In the genomic region with DNA sequence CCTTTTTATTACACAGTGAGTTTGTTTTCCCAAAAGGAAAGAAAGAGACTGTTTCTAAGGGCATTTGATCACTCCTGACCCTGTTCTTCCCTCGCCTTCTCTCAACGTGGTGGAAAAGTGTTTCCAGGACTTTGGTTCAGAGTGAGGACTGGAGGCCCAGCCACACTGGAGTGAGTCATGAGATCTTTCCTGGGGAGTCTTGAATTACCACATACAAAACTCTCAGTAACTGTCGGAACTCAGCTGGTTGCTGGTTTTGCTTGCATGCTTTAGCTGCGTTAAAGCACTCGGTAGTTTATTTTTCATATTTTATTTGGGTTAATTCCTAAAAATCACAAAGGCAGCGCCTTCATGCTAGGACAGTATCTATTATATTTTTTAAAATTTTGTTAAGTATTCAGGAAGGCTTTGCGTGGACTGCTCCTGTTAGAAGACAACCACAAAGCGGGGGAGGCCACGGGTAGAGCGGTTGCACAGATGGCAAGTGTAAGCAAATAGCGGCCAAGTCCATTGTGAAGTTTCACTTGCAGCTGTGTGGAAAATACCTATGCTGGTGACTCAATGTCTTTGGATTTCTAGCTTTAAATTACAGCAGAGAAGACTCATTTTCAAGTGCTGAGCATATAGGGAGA, we compare ENCODE assay signal across 9 cellular contexts.
DNase-seq lines count a peak whose midpoint lies in the region; ATAC-seq and TF ChIP-seq lines count a peak whose summit lies in the region.
"Had no signal": no experiment of that assay in that cellular context is flagged by ENCODE, and none has a peak within 500 bp of the region (broad histone marks: within the 10 kb centered on the region; RNA-seq: fewer than 3 reads in every experiment).

No MANE protein-coding gene starts in this region.

- peak overlapping the region; percentile 67 for H3K27ac ChIP-seq in skeletal muscle tissue (ENCODE audit: low read depth, low read length)

- no peak for ATAC-seq in GM21423 (IDR thresholded peaks at IDR 0.05; ENCODE audit: unreplicated experiment)
- no peak for ATAC-seq in effector memory CD8-positive, alpha-beta T cell (replicated peaks)

- CTCF ChIA-PET in GM10248 (lab: Yijun Ruan, JAX): interaction anchor here (1.0 to 2.3 kb wide), 7 partner anchors 8 to 114 kb away, joined by 3 to 13 read pairs (median 4); no protein-coding TSS in a partner anchor

- no peaks in the 10 kb centered on the region for H3K27me3 Mint-ChIP-seq in effector memory CD8-positive, alpha-beta T cell

- H3K36me3 ChIP-seq in skeletal muscle tissue (ENCODE audit: control insufficient read depth in 3 of 3, insufficient read depth in 3 of 3, low read length in 3 of 3): no peaks in the 10 kb centered on the region
- H3K36me3 ChIP-seq: HAP-1 had no signal

- no peak overlapping the region for H3K4me3 Mint-ChIP-seq in effector memory CD8-positive, alpha-beta T cell

- peak overlapping the region; percentile 11 to 46 (median 25) for H3K9ac ChIP-seq in skeletal muscle tissue (ENCODE audit: low read depth in 1 of 3, low read length in 3 of 3)

- peak; percentile 31 for DNase-seq in GM10248 (ENCODE audit: extremely low spot score)
- peak; percentile 84 to 91 for DNase-seq in foreskin fibroblast
- DNase-seq in stimulated activated CD4-positive, alpha-beta T cell treated with anti-CD3 and anti-CD28 coated beads, Interleukin-4, amount 100 ng/mL, for 24 hours: no peak
- no peak for DNase-seq in NCI-H1048 (lab: John Stamatoyannopoulos, UW)
- DNase-seq in effector memory CD8-positive, alpha-beta T cell: no peak

- no peaks in the 10 kb centered on the region for H3K27me3 ChIP-seq in skeletal muscle tissue (ENCODE audit: control insufficient read depth in 3 of 3, insufficient read depth in 3 of 3, low read length in 3 of 3)

- TF ChIP-seq CTCF in GM10248 (IDR thresholded peaks at IDR 0.05; ENCODE audit: control extremely low read depth, extremely low read depth, low read depth, missing control alignments): no peak
- TF ChIP-seq CTCF in foreskin fibroblast (IDR thresholded peaks at IDR 0.05; ENCODE audit: low read depth, low read length): no peak

- H3K9me3 Mint-ChIP-seq in effector memory CD8-positive, alpha-beta T cell: no peaks in the 10 kb centered on the region

- no peaks in the 10 kb centered on the region for H3K9me3 ChIP-seq in skeletal muscle tissue (ENCODE audit: control insufficient read depth in 3 of 3, low read length in 3 of 3)
- H3K9me3 ChIP-seq: HAP-1 had no signal

- no peaks in the 10 kb centered on the region for H3K4me1 Mint-ChIP-seq in effector memory CD8-positive, alpha-beta T cell (ENCODE audit: low read depth in 2 of 2)

- H3K4me3 ChIP-seq in foreskin fibroblast (ENCODE audit: low read depth in 1 of 2, low read length in 2 of 2) (peak overlapping the region; percentile 18 to 44), skeletal muscle tissue (ENCODE audit: low read length in 3 of 3) (peak overlapping the region in 2 of 3 donors; percentile 12 to 62)
- H3K4me3 ChIP-seq: HAP-1 had no signal

- peaks cover 20 to 30% (median 30%) of the 10 kb centered on the region in 3 donors for H3K4me1 ChIP-seq in skeletal muscle tissue (ENCODE audit: control insufficient read depth in 3 of 3, insufficient read depth in 3 of 3, low read length in 3 of 3)

- peaks cover 4% of the 10 kb centered on the region for H3K36me3 Mint-ChIP-seq in effector memory CD8-positive, alpha-beta T cell (ENCODE audit: insufficient read depth)

- H3K27ac Mint-ChIP-seq in effector memory CD8-positive, alpha-beta T cell: no peak overlapping the region

- POLR2A ChIA-PET in GM10248 (lab: Yijun Ruan, JAX): no interaction called here

TF ChIP-seq in PFSK-1, 5 proteins besides CTCF, POLR2A, EP300 and RAD21:
- TF ChIP-seq REST (IDR thresholded peaks at IDR 0.05; ENCODE audit: insufficient read depth in 1 of 2, low read depth in 2 of 2, low read length in 2 of 2) (no peak), FOXP2 (optimal IDR thresholded peaks at IDR 0.05; ENCODE audit: borderline replicate concordance, extremely low read depth, extremely low read length, insufficient read depth) (peak; percentile 53), SIN3A (IDR thresholded peaks at IDR 0.05; ENCODE audit: borderline replicate concordance, insufficient read depth, low read length) (peak; percentile 25; the same call in 1 of the 2 replicates), POLR2AphosphoS5 (IDR thresholded peaks at IDR 0.05; ENCODE audit: low read depth, low read length) (no peak), TAF1 (IDR thresholded peaks at IDR 0.05; ENCODE audit: borderline replicate concordance, insufficient read depth, low read length) (peak; percentile 39; the same call in 1 of the 2 replicates)

Comparison
In these comparisons a context has a peak if more than half of its experiments do, and no peak if none do; other contexts are left out.
1. DNase-seq: peak in GM10248 (single experiment) and foreskin fibroblast (2 of 2); none in stimulated activated CD4-positive, alpha-beta T cell treated with anti-CD3 and anti-CD28 coated beads, Interleukin-4, amount 100 ng/mL, for 24 hours (single experiment), NCI-H1048 (single experiment) and effector memory CD8-positive, alpha-beta T cell (0 of 3).